ENCODE assay signal across 18 cellular contexts in genomic region chr2:28582595-28582994, GRCh38.
"Had no signal": no experiment of that assay in that cellular context is flagged by ENCODE, and none has a peak within 500 bp of the region (broad histone marks: within the 10 kb centered on the region; RNA-seq: fewer than 3 reads in every experiment).

No MANE protein-coding gene starts in this region.

- H3K36me3 ChIP-seq: colonic mucosa, lower lobe of right lung, neural progenitor cell, tibial artery, uterus had no signal

- H3K27ac Mint-ChIP-seq: activated CD8-positive, alpha-beta memory T cell treated with anti-CD3 and anti-CD28 coated beads, Interleukin-2, amount 10 ng/mL, durations not matched to agents 7 days and 5 days; activated naive CD4-positive, alpha-beta T cell treated with anti-CD3 and anti-CD28 coated beads, Interleukin-2, amount 50 U/mL, for 72 hours; naive B cell; stimulated activated naive B cell treated with anti-CD40 and anti-IgM and Interleukin-4, amounts not matched to agents 10 μg/mL and 1 μg/mL and 100 μg/mL, for 72 hours had no signal

- ATAC-seq: activated CD8-positive, alpha-beta memory T cell treated with anti-CD3 and anti-CD28 coated beads, Interleukin-2, amount 10 ng/mL, durations not matched to agents 7 days and 5 days; activated naive CD4-positive, alpha-beta T cell treated with anti-CD3 and anti-CD28 coated beads, Interleukin-2, amount 50 U/mL, for 72 hours; left colon; lower lobe of right lung; stimulated activated naive B cell treated with anti-CD40 and anti-IgM and Interleukin-4, amounts not matched to agents 10 μg/mL and 1 μg/mL and 100 μg/mL, for 72 hours had no signal

- H3K4me3 ChIP-seq: colonic mucosa, lower lobe of right lung, neural progenitor cell, tibial artery, uterus had no signal

- H3K4me1 ChIP-seq: colonic mucosa, lower lobe of right lung, neural progenitor cell had no signal

- H3K27me3 ChIP-seq: colonic mucosa, neural progenitor cell, tibial artery, uterus had no signal

- H3K9ac ChIP-seq: neural progenitor cell, parathyroid adenoma had no signal

- H3K27ac ChIP-seq: colonic mucosa, lower lobe of right lung, neural progenitor cell, parathyroid adenoma had no signal

- H3K9me3 Mint-ChIP-seq: activated naive CD4-positive, alpha-beta T cell treated with anti-CD3 and anti-CD28 coated beads, Interleukin-2, amount 50 U/mL, for 72 hours; naive B cell; neural progenitor cell; stimulated activated naive B cell treated with anti-CD40 and anti-IgM and Interleukin-4, amounts not matched to agents 10 μg/mL and 1 μg/mL and 100 μg/mL, for 72 hours had no signal

- H3K36me3 Mint-ChIP-seq: activated CD8-positive, alpha-beta memory T cell treated with anti-CD3 and anti-CD28 coated beads, Interleukin-2, amount 10 ng/mL, durations not matched to agents 7 days and 5 days; activated naive CD4-positive, alpha-beta T cell treated with anti-CD3 and anti-CD28 coated beads, Interleukin-2, amount 50 U/mL, for 72 hours; immature natural killer cell; naive B cell; neural progenitor cell; stimulated activated naive B cell treated with anti-CD40 and anti-IgM and Interleukin-4, amounts not matched to agents 10 μg/mL and 1 μg/mL and 100 μg/mL, for 72 hours had no signal

- H2AFZ ChIP-seq: neural progenitor cell had no signal

- H3K4me1 Mint-ChIP-seq: naive B cell had no signal

- H3K9me3 ChIP-seq: colonic mucosa, lower lobe of right lung, tibial artery, uterus had no signal

- H3K27me3 Mint-ChIP-seq: activated CD8-positive, alpha-beta memory T cell treated with anti-CD3 and anti-CD28 coated beads, Interleukin-2, amount 10 ng/mL, durations not matched to agents 7 days and 5 days had no signal

- DNase-seq: activated CD4-positive, CD25-positive, alpha-beta regulatory T cell; activated CD8-positive, alpha-beta memory T cell treated with anti-CD3 and anti-CD28 coated beads, Interleukin-2, amount 10 ng/mL, durations not matched to agents 7 days and 5 days; activated gamma-delta T cell; activated T-cell treated with anti-CD3 and anti-CD28 coated beads, Interleukin-2, amount 50 U/mL, for 1 hour; colonic mucosa; foreskin fibroblast; immature natural killer cell; left colon; lower lobe of right lung; naive B cell; retina; stimulated activated CD4-positive, alpha-beta T cell treated with anti-CD3 and anti-CD28 coated beads, Interleukin-2, amount 100 ng/mL, for 48 hours; stimulated activated naive B cell treated with anti-CD40 and anti-IgM and Interleukin-4, amounts not matched to agents 10 μg/mL and 1 μg/mL and 100 μg/mL, for 72 hours; tibial artery; uterus had no signal

- H3K79me2 ChIP-seq: parathyroid adenoma had no signal

- H3K4me2 ChIP-seq: neural progenitor cell had no signal

- H3K4me3 Mint-ChIP-seq: activated CD8-positive, alpha-beta memory T cell treated with anti-CD3 and anti-CD28 coated beads, Interleukin-2, amount 10 ng/mL, durations not matched to agents 7 days and 5 days; immature natural killer cell; naive B cell; neural progenitor cell; stimulated activated naive B cell treated with anti-CD40 and anti-IgM and Interleukin-4, amounts not matched to agents 10 μg/mL and 1 μg/mL and 100 μg/mL, for 72 hours had no signal
